Comparison of ENCODE assay signal across 8 cellular contexts in genomic region chr12:26937863-26938659, GRCh38. TPM values are rescaled to one million over a fixed set of nuclear protein-coding genes. Genes with fewer than 3 reads are reported as not detected.
DNase-seq lines count a peak whose midpoint lies in the region; ATAC-seq and TF ChIP-seq lines count a peak whose summit lies in the region.

Gene FGFR1OP2 (plus strand): TSS chr12:26938470. CDS start chr12:26954159, 15,689 bp downstream.
A gene with protein sequence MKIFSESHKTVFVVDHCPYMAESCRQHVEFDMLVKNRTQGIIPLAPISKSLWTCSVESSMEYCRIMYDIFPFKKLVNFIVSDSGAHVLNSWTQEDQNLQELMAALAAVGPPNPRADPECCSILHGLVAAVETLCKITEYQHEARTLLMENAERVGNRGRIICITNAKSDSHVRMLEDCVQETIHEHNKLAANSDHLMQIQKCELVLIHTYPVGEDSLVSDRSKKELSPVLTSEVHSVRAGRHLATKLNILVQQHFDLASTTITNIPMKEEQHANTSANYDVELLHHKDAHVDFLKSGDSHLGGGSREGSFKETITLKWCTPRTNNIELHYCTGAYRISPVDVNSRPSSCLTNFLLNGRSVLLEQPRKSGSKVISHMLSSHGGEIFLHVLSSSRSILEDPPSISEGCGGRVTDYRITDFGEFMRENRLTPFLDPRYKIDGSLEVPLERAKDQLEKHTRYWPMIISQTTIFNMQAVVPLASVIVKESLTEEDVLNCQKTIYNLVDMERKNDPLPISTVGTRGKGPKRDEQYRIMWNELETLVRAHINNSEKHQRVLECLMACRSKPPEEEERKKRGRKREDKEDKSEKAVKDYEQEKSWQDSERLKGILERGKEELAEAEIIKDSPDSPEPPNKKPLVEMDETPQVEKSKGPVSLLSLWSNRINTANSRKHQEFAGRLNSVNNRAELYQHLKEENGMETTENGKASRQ (minus strand): TSS chr12:26937981. CDS start chr12:26936803, 1,178 bp downstream.

- H3K9ac ChIP-seq in liver (ENCODE audit: low read depth in 1 of 2, low read length in 2 of 2) = peak within 1 kb of the TSS; percentile 73 to 98

- TF ChIP-seq RAD21 in liver (IDR thresholded peaks at IDR 0.05) = peak; percentile 13 to 15

- H3K27ac ChIP-seq in liver (ENCODE audit: low read depth in 1 of 2, low read length in 2 of 2) = peak within 1 kb of the TSS; percentile 89 to 94

- H3K9me3 Mint-ChIP-seq in CD14-positive monocyte = peaks cover 0 to 3% (median 0%) of the 10 kb centered on the region in 7 donors

- DNase-seq in CD14-positive monocyte (ENCODE audit: low spot score) (peak; percentile 98), NCI-H82 (lab: John Stamatoyannopoulos, UW) (peak; percentile 100), dermis microvascular lymphatic vessel endothelial cell (ENCODE audit: low read depth in 2 of 2) (peak; percentile 98 to 99)
- peak; percentile 98 to 99 for DNase-seq in activated CD4-positive, alpha-beta T cell treated with anti-CD3 and anti-CD28 coated beads, Interleukin-2, amount 50 U/mL, for 48 hours
- peak; percentile 98 for DNase-seq in stimulated activated CD4-positive, alpha-beta T cell treated with anti-CD3 and anti-CD28 coated beads, Interleukin-4, amount 100 ng/mL, for 24 hours

- TF ChIP-seq CTCF in CD14-positive monocyte (IDR thresholded peaks at IDR 0.05) = no peak
- no peak for TF ChIP-seq CTCF in liver (IDR thresholded peaks at IDR 0.05; ENCODE audit: low read depth, low read length, missing input control)

- H3K4me1 Mint-ChIP-seq in CD14-positive monocyte = peaks cover 57% of the 10 kb centered on the region

- ATAC-seq in GM19397 (IDR thresholded peaks at IDR 0.05; ENCODE audit: unreplicated experiment) = peak; percentile 78
- ATAC-seq in HG03571 (IDR thresholded peaks at IDR 0.05; ENCODE audit: unreplicated experiment) = peak; percentile 85

- peak within 1 kb of the TSS; percentile 97 to 100 (median 100) for H3K27ac Mint-ChIP-seq in CD14-positive monocyte

- WGBS in liver = under 1% methylated on average over 66 of the region's 66 CpGs

- intact Hi-C loops in CD14-positive monocyte (cut with micrococcal nuclease) = loop anchor here (2.0 to 5.0 kb wide), 4 partner anchors 15 to 106 kb away; partner anchors contain the start of genes TM7SF3 (in 2 of the 2) and ITPR2 (in 1 of the 2)

- H3K4me1 ChIP-seq in liver (ENCODE audit: control insufficient read depth in 4 of 4, insufficient read depth in 4 of 4, low read length in 3 of 4) = peaks cover 3 to 32% (median 15%) of the 10 kb centered on the region in 4 donors

- H3K36me3 Mint-ChIP-seq in CD14-positive monocyte = peaks cover 7% of the 10 kb centered on the region in 2 donors

- H3K9me3 ChIP-seq in liver (ENCODE audit: control insufficient read depth in 4 of 4, low read length in 3 of 4) = no peaks in the 10 kb centered on the region

- peak within 1 kb of the TSS; percentile 88 to 98 (median 89) for H3K4me3 ChIP-seq in liver (ENCODE audit: low read depth in 1 of 3, low read length in 3 of 3)

- H3K27me3 Mint-ChIP-seq in CD14-positive monocyte (ENCODE audit: low read depth in 3 of 3) = peaks cover 0 to 2% (median 0%) of the 10 kb centered on the region in 3 donors

- no peaks in the 10 kb centered on the region for H3K36me3 ChIP-seq in liver (ENCODE audit: control insufficient read depth in 4 of 4, insufficient read depth in 3 of 4, low read depth in 1 of 4, low read length in 3 of 4)

- no peaks in the 10 kb centered on the region for H3K27me3 ChIP-seq in liver (ENCODE audit: control insufficient read depth in 4 of 4, insufficient read depth in 4 of 4, low read length in 3 of 4)

- H3K4me3 Mint-ChIP-seq in CD14-positive monocyte = peak within 1 kb of the TSS; percentile 96 to 98

TF ChIP-seq in liver, 16 proteins besides CTCF, POLR2A, EP300 and RAD21:
- TF ChIP-seq RXRA (IDR thresholded peaks at IDR 0.05) = peak in 1 of 2 donors; percentile 4
- TF ChIP-seq, protein P1, sequence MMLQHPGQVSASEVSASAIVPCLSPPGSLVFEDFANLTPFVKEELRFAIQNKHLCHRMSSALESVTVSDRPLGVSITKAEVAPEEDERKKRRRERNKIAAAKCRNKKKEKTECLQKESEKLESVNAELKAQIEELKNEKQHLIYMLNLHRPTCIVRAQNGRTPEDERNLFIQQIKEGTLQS (IDR thresholded peaks at IDR 0.05) = no peak
- peak in 1 of 2 donors; percentile 16 for TF ChIP-seq EGR1 (IDR thresholded peaks at IDR 0.05; ENCODE audit: low read depth in 2 of 2)
- TF ChIP-seq MAX (IDR thresholded peaks at IDR 0.05) = no peak
- peak; percentile 75 for TF ChIP-seq REST (IDR thresholded peaks at IDR 0.05)
- TF ChIP-seq TAF1 (conservative IDR thresholded peaks at IDR 0.05) = peak; percentile 77
- peak; percentile 71 for TF ChIP-seq SP1 (IDR thresholded peaks at IDR 0.05)
- peak in 1 of 2 donors; percentile 39 for TF ChIP-seq JUND (IDR thresholded peaks at IDR 0.05)
- TF ChIP-seq FOXA1 (IDR thresholded peaks at IDR 0.05) = no peak
- TF ChIP-seq, protein P2, sequence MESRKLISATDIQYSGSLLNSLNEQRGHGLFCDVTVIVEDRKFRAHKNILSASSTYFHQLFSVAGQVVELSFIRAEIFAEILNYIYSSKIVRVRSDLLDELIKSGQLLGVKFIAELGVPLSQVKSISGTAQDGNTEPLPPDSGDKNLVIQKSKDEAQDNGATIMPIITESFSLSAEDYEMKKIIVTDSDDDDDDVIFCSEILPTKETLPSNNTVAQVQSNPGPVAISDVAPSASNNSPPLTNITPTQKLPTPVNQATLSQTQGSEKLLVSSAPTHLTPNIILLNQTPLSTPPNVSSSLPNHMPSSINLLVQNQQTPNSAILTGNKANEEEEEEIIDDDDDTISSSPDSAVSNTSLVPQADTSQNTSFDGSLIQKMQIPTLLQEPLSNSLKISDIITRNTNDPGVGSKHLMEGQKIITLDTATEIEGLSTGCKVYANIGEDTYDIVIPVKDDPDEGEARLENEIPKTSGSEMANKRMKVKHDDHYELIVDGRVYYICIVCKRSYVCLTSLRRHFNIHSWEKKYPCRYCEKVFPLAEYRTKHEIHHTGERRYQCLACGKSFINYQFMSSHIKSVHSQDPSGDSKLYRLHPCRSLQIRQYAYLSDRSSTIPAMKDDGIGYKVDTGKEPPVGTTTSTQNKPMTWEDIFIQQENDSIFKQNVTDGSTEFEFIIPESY (IDR thresholded peaks at IDR 0.05) = peak; percentile 100
- peak; percentile 91 for TF ChIP-seq YY1 (IDR thresholded peaks at IDR 0.05)
- peak in 1 of 2 donors; percentile 3 for TF ChIP-seq HNF4A (conservative IDR thresholded peaks at IDR 0.05)
- TF ChIP-seq GABPA (IDR thresholded peaks at IDR 0.05 in 1 of 2, conservative IDR thresholded peaks at IDR 0.05 in 1 of 2) = peak in 1 of 2 donors; percentile 71

RNA-seq across cellular contexts. Expression of gene FGFR1OP2, which starts in this region (rescaled TPM):
- polyA plus RNA-seq in CD14-positive monocyte (10 to 100 TPM; 66.4 to 68.9 TPM), liver (10 to 100 TPM; 11.9 to 19.7 TPM)
- total RNA-seq in dermis microvascular lymphatic vessel endothelial cell (60.1 and 68.7 TPM in 2 replicates), liver (10 to 100 TPM; 35.5 to 76.0 TPM)

RNA-seq across cellular contexts. Expression of the second gene that starts in this region (rescaled TPM):
- polyA plus RNA-seq in CD14-positive monocyte = 1 to 10 TPM; 7.5 to 8.0 TPM
- total RNA-seq in dermis microvascular lymphatic vessel endothelial cell = 18.2 and 22.7 TPM in 2 replicates
- total RNA-seq in liver = 10 to 100 TPM; 12.7 to 19.7 TPM
- 1 to 10 TPM; 6.6 to 7.6 TPM for polyA plus RNA-seq in liver

Comparison
In these comparisons a context has a peak if more than half of its experiments do, and no peak if none do; other contexts are left out.
1. Peak in every context shown above with its lines: DNase-seq, ATAC-seq, H3K4me3 ChIP-seq and H3K27ac ChIP-seq.